11 cellular contexts compared by ENCODE assay signal in the genomic region with DNA sequence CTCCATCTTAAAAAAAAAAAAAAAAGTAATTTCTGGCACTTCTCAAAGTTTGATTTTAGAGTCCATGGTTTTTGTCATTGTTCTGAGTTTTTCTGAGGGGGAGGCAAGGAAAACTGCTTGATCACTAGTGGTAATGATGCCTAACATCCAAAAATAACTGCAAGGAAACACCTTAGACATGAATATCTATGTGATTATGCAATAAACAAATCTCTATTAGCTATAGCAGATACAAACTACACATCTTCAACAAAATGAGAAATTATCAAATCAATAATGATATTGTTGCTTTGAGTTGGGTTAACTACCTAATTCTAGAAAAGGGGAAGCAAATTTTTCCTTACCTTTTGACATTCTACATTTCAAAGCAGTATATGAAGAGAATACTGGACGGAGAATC.
"Had no signal": no experiment of that assay in that cellular context is flagged by ENCODE, and none has a peak within 500 bp of the region (broad histone marks: within the 10 kb centered on the region; RNA-seq: fewer than 3 reads in every experiment).

No MANE protein-coding gene starts in this region.

- H2AFZ ChIP-seq: GM23248, GM23338 had no signal

- H3K4me3 Mint-ChIP-seq: GM23338, H9, HFFc6 had no signal

- ATAC-seq: GM23338, HCT116 had no signal

- H3K27ac Mint-ChIP-seq: GM23338, HFFc6 had no signal

- H3K9me3 ChIP-seq: HAP-1 had no signal

- H3K4me3 ChIP-seq: GM23248, GM23338, HAP-1 had no signal

- H3K9ac ChIP-seq: GM23248 had no signal

- DNase-seq: GM23248, GOT3, H7, H9, HCEC 1CT, HFFc6 had no signal

- H3K27ac ChIP-seq: GM23248 had no signal

- H3K9me3 Mint-ChIP-seq: GM23338, H9, HFFc6 had no signal

- H3K4me2 ChIP-seq: GM23338 had no signal

- FAIRE-seq: H1, H54 had no signal

- H3K36me3 ChIP-seq: HAP-1 had no signal
